Comparison of ENCODE assay signal across 8 cellular contexts in genomic region chr17:82064433-82065192, GRCh38. TPM values are rescaled to one million over a fixed set of nuclear protein-coding genes. Genes with fewer than 3 reads are reported as not detected.
DNase-seq lines count a peak whose midpoint lies in the region; ATAC-seq and TF ChIP-seq lines count a peak whose summit lies in the region.

No MANE protein-coding gene starts in this region.

- peak overlapping the region; percentile 62 for H3K9ac ChIP-seq in iPS-18a (ENCODE audit: low read length)

- POLR2A ChIA-PET in activated CD8-positive, alpha-beta T cell treated with anti-CD3 and anti-CD28 coated beads for 36 hours (lab: Charles Lee) = interaction anchor here (0.8 to 7.4 kb wide), 17 partner anchors 9 to 194 kb away, joined by 3 to 98 read pairs (median 4); partner anchors contain the start of genes ARHGDIA, DCXR, FASN and GPS1

- H3K9me3 ChIP-seq in iPS-18a (ENCODE audit: control insufficient read depth, low read depth, low read length) (no peaks in the 10 kb centered on the region), suprapubic skin (no peaks in the 10 kb centered on the region)

- H3K27me3 ChIP-seq in iPS-18a (ENCODE audit: control insufficient read depth, insufficient read depth, low read length) (no peaks in the 10 kb centered on the region), suprapubic skin (no peaks in the 10 kb centered on the region)

- no peaks in the 10 kb centered on the region for H3K9me3 Mint-ChIP-seq in activated CD8-positive, alpha-beta T cell treated with anti-CD3 and anti-CD28 coated beads for 36 hours

- WGBS in suprapubic skin = 12% methylated on average over 7 of the region's 36 CpGs

- peaks cover 23% of the 10 kb centered on the region for H3K36me3 ChIP-seq in iPS-18a (ENCODE audit: control insufficient read depth, low read depth, low read length)
- peaks cover 43% of the 10 kb centered on the region for H3K36me3 ChIP-seq in suprapubic skin

- ATAC-seq in activated CD8-positive, alpha-beta T cell treated with anti-CD3 and anti-CD28 coated beads for 36 hours = no peak
- ATAC-seq in HG02759 (IDR thresholded peaks at IDR 0.05; ENCODE audit: unreplicated experiment) = no peak

- H3K27ac ChIP-seq in iPS-18a (ENCODE audit: low read length) (no peak overlapping the region), suprapubic skin (peak overlapping the region; percentile 85)

- H3K27me3 Mint-ChIP-seq in activated CD8-positive, alpha-beta T cell treated with anti-CD3 and anti-CD28 coated beads for 36 hours = no peaks in the 10 kb centered on the region

- CTCF ChIA-PET in activated CD8-positive, alpha-beta T cell treated with anti-CD3 and anti-CD28 coated beads for 36 hours (lab: Charles Lee) = interaction anchor here (1.2 to 2.9 kb wide), 2 partner anchors 30 to 34 kb away, joined by 3 to 16 read pairs; no protein-coding TSS in a partner anchor

- H3K4me1 Mint-ChIP-seq in activated CD8-positive, alpha-beta T cell treated with anti-CD3 and anti-CD28 coated beads for 36 hours (ENCODE audit: low read depth) = peaks cover 14% of the 10 kb centered on the region

- H3K4me1 ChIP-seq in iPS-18a (ENCODE audit: control insufficient read depth, low read depth, low read length) (no peaks in the 10 kb centered on the region), suprapubic skin (peaks cover 38% of the 10 kb centered on the region)

- H3K36me3 Mint-ChIP-seq in activated CD8-positive, alpha-beta T cell treated with anti-CD3 and anti-CD28 coated beads for 36 hours (ENCODE audit: low read depth) = peaks cover 1% of the 10 kb centered on the region

- no peak for TF ChIP-seq EP300 in suprapubic skin (IDR thresholded peaks at IDR 0.05)

- peak overlapping the region; percentile 75 for H3K4me3 ChIP-seq in iPS-18a (ENCODE audit: low read length)
- peak overlapping the region; percentile 96 for H3K4me3 ChIP-seq in suprapubic skin

- TF ChIP-seq POLR2A in suprapubic skin (IDR thresholded peaks at IDR 0.05) = no peak

- intact Hi-C loops in activated CD8-positive, alpha-beta T cell treated with anti-CD3 and anti-CD28 coated beads for 36 hours (cut with micrococcal nuclease) = no loop called here

- DNase-seq in stimulated activated CD4-positive, alpha-beta T cell treated with anti-CD3 and anti-CD28 coated beads, Interleukin-15, amount 100 ng/mL, for 24 hours = peak; percentile 8
- DNase-seq in stimulated activated CD4-positive, alpha-beta T cell treated with anti-CD3 and anti-CD28 coated beads, Interleukin-12 subunit alpha, Interleukin-12 subunit beta, amount 100 ng/mL, for 4 hours = no peak
- DNase-seq in activated CD8-positive, alpha-beta T cell treated with anti-CD3 and anti-CD28 coated beads for 36 hours = no peak
- DNase-seq in suprapubic skin (ENCODE audit: low spot score in 2 of 2) = no peak
- DNase-seq in SKM-1 treated with dmso at 0.1 percent for 144 hours (lab: John Stamatoyannopoulos, UW; ENCODE audit: unreplicated experiment) = no peak
- DNase-seq in NCI-H187 (lab: John Stamatoyannopoulos, UW) = no peak

- TF ChIP-seq CTCF in activated CD8-positive, alpha-beta T cell treated with anti-CD3 and anti-CD28 coated beads for 36 hours (IDR thresholded peaks at IDR 0.05) = no peak
- no peak for TF ChIP-seq CTCF in suprapubic skin (IDR thresholded peaks at IDR 0.05)

- peak overlapping the region; percentile 75 for H3K4me3 Mint-ChIP-seq in activated CD8-positive, alpha-beta T cell treated with anti-CD3 and anti-CD28 coated beads for 36 hours

- H3K27ac Mint-ChIP-seq in activated CD8-positive, alpha-beta T cell treated with anti-CD3 and anti-CD28 coated beads for 36 hours = peak overlapping the region; percentile 61

RNA-seq across cellular contexts. Expression of gene DUS1L, which starts 1.0 kb away (rescaled TPM):
- total RNA-seq in activated CD8-positive, alpha-beta T cell treated with anti-CD3 and anti-CD28 coated beads for 36 hours = 100 to 1,000 TPM; 139 to 140 TPM
- 100 to 1,000 TPM in 3 of 4 donors, 10 to 100 TPM in 1; 79.3 to 176 (median 108) TPM for total RNA-seq in suprapubic skin

RNA-seq across cellular contexts. Expression of gene GPS1, which starts 12.9 kb away (rescaled TPM):
- total RNA-seq in activated CD8-positive, alpha-beta T cell treated with anti-CD3 and anti-CD28 coated beads for 36 hours = 10 to 100 TPM; 82.7 to 88.6 TPM
- total RNA-seq in suprapubic skin = 100 to 1,000 TPM in 2 of 4 donors, 10 to 100 TPM in 2; 72.4 to 113 (median 100) TPM

RNA-seq across cellular contexts. Expression of gene RFNG, which starts 13.0 kb away (rescaled TPM):
- 10 to 100 TPM; 14.2 to 15.3 TPM for total RNA-seq in activated CD8-positive, alpha-beta T cell treated with anti-CD3 and anti-CD28 coated beads for 36 hours
- total RNA-seq in suprapubic skin = 10 to 100 TPM; 46.0 to 61.0 (median 50.8) TPM

RNA-seq across cellular contexts. Expression of gene DCXR, which starts 27.1 kb away (rescaled TPM):
- 100 to 1,000 TPM in 1 of 2 experiments, 10 to 100 TPM in 1; 99.2 to 101 TPM for total RNA-seq in activated CD8-positive, alpha-beta T cell treated with anti-CD3 and anti-CD28 coated beads for 36 hours
- total RNA-seq in suprapubic skin = 100 to 1,000 TPM; 160 to 267 (median 222) TPM

RNA-seq across cellular contexts. Expression of gene RAC3, which starts 33.1 kb away (rescaled TPM):
- total RNA-seq in activated CD8-positive, alpha-beta T cell treated with anti-CD3 and anti-CD28 coated beads for 36 hours = 1 to 10 TPM; 5.5 to 5.8 TPM
- 10 to 100 TPM; 13.7 to 34.1 (median 14.8) TPM for total RNA-seq in suprapubic skin
